7 cellular contexts compared by ENCODE assay signal in the genomic region with DNA sequence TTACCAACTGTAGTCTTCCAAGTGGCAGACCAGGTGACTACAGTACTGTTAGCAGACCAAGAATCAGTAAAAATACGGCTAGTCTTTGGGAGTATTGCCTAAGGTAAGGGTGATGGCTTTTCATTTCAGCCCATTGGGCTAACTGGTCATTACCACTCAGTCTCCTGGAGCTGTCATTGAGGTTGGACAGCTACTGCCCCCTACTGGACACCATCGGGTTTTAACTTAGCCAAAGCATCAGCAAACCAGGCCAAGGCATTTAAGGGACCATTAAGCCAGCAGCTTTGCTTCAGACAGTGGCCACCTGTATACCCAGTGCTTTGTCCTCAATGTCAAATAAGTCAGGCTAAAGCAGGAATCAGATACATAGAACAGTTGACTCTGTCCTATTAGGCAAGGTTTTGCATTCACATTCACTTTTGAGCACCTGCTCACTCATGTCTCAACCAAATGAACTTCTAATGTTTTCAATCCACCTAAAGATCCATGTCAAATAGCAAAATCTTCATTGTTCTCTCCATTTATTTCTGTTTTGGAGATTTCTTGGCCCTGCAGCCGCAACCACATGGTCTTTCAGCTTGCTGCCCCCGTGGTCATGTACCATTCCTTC.
DNase-seq lines count a peak whose midpoint lies in the region; ATAC-seq, FAIRE-seq and TF ChIP-seq lines count a peak whose summit lies in the region.

No MANE protein-coding gene starts in this region.

- TF ChIP-seq CTCF in GM12873 (IDR thresholded peaks at IDR 0.05; ENCODE audit: insufficient read depth, low read depth, low read length, missing control alignments) (peak; percentile 89), fibroblast of villous mesenchyme (IDR thresholded peaks at IDR 0.05; ENCODE audit: insufficient read depth, low read depth, low read length) (peak; percentile 70), pancreas (IDR thresholded peaks at IDR 0.05) (peak; percentile 37 to 62 (median 53))

- peak; percentile 46 to 90 (median 84) for ATAC-seq in pancreas

- 66 to 68% methylated on average over 4 of the region's 4 CpGs for WGBS in pancreas, 2 donors

- no peak for FAIRE-seq in pancreas (lab: Jason Lieb, UNC)

- DNase-seq in HCEC 1CT: peak; percentile 43
- peak; percentile 6 for DNase-seq in NCI-H748 treated with DMSO at 0.1 percent for 48 hours (lab: John Stamatoyannopoulos, UW)
- peak; percentile 45 for DNase-seq in activated T-cell treated with anti-CD3 and anti-CD28 coated beads for 48 hours (ENCODE audit: low read depth)
- peak; percentile 62 for DNase-seq in fibroblast of villous mesenchyme (ENCODE audit: low read depth)
- peak in 5 of 6 donors; percentile 33 to 67 (median 48) for DNase-seq in pancreas
- peak; percentile 49 for DNase-seq in ureter (ENCODE audit: low spot score)

- H3K4me1 ChIP-seq in pancreas: no peaks in the 10 kb centered on the region

- H3K36me3 ChIP-seq in pancreas: no peaks in the 10 kb centered on the region

- no peaks in the 10 kb centered on the region for H3K27me3 ChIP-seq in pancreas

- H3K27ac ChIP-seq in pancreas: no peak overlapping the region

- no peaks in the 10 kb centered on the region for H3K9me3 ChIP-seq in pancreas

- no peak overlapping the region for H3K4me3 ChIP-seq in fibroblast of villous mesenchyme (ENCODE audit: low read depth, low read length)
- H3K4me3 ChIP-seq in pancreas: no peak overlapping the region

- intact Hi-C loops in pancreas (cut with DNase I): loop anchor here in 2 of 3 donors (10.0 kb wide), 2 partner anchors 181 to 191 kb away; no protein-coding TSS in a partner anchor

Comparison
In these comparisons a context has a peak if more than half of its experiments do, and no peak if none do; other contexts are left out.
1. DNase-seq: peak in every context shown above with its lines; median percentile 62 in fibroblast of villous mesenchyme; 49 in ureter; 48 in pancreas; 45 in activated T-cell treated with anti-CD3 and anti-CD28 coated beads for 48 hours; 43 in HCEC 1CT; 6 in NCI-H748 treated with DMSO at 0.1 percent for 48 hours.